1 cellular context compared by ENCODE assay signal in genomic region chr10:50286996-50287803, GRCh38.
TF ChIP-seq lines count a peak whose summit lies in the region.

No MANE protein-coding gene starts in this region.

TF ChIP-seq in WTC11, 78 proteins besides CTCF, POLR2A, EP300 and RAD21 (continued from another document):
- TF ChIP-seq ZNF219 (CRISPR knock-in tag; IDR thresholded peaks at IDR 0.05; ENCODE audit: borderline replicate concordance) (no peak), ESRRA (CRISPR knock-in tag; IDR thresholded peaks at IDR 0.05; ENCODE audit: borderline replicate concordance) (no peak)
